8 cellular contexts compared by ENCODE assay signal in genomic region chr2:19346983-19347618, GRCh38. TPM values are rescaled to one million over a fixed set of nuclear protein-coding genes. Genes with fewer than 3 reads are reported as not detected.
DNase-seq lines count a peak whose midpoint lies in the region; ATAC-seq and TF ChIP-seq lines count a peak whose summit lies in the region.

No MANE protein-coding gene starts in this region.

- intact Hi-C loops in Panc1 (cut with micrococcal nuclease; ENCODE audit: unreplicated experiment): no loop called here

- no peaks in the 10 kb centered on the region for H3K27me3 ChIP-seq in Panc1 (ENCODE audit: control insufficient read depth, insufficient read depth, low read length)
- no peaks in the 10 kb centered on the region for H3K27me3 ChIP-seq in skeletal muscle satellite cell (ENCODE audit: control insufficient read depth, insufficient read depth, low read length)

- peak overlapping the region; percentile 96 for H3K9ac ChIP-seq in skeletal muscle satellite cell (ENCODE audit: low read depth, low read length)

- H3K4me2 ChIP-seq in skeletal muscle satellite cell (ENCODE audit: low read length): peak overlapping the region; percentile 83

- H3K36me3 ChIP-seq in Panc1 (ENCODE audit: control insufficient read depth, insufficient read depth, low read length): peaks cover 4% of the 10 kb centered on the region; the same call in 1 of the 2 replicates
- H3K36me3 ChIP-seq in skeletal muscle satellite cell (ENCODE audit: insufficient read depth, low read length): peaks cover 10% of the 10 kb centered on the region

- no peaks in the 10 kb centered on the region; the same call in 1 of the 2 replicates for H3K4me1 ChIP-seq in Panc1 (ENCODE audit: control insufficient read depth, insufficient read depth, low read length)
- peaks cover 6% of the 10 kb centered on the region for H3K4me1 ChIP-seq in skeletal muscle satellite cell (ENCODE audit: control insufficient read depth, insufficient read depth, low read length)

- ATAC-seq in GM18511 (IDR thresholded peaks at IDR 0.05; ENCODE audit: unreplicated experiment) (peak; percentile 15), HG02588 (IDR thresholded peaks at IDR 0.05; ENCODE audit: unreplicated experiment) (peak; percentile 6), Panc1 (no peak), HG03097 (IDR thresholded peaks at IDR 0.05; ENCODE audit: low FRiP score, unreplicated experiment) (no peak)

- in situ Hi-C loops in Panc1 (cut with HindIII; ENCODE audit: low pct_unique_long_range_greater_than_20kb, low sequenced_read_pairs): no loop called here

- no TSS peak for BruUV-seq in Panc1 (replicated peaks; lab: Mats Ljungman, UMichigan)

- H3K9me3 ChIP-seq in Panc1 (ENCODE audit: control insufficient read depth, insufficient read depth, low read depth, low read length) (no peaks in the 10 kb centered on the region), skeletal muscle satellite cell (replicated peaks; ENCODE audit: low read length) (no peaks in the 10 kb centered on the region)

- peak overlapping the region; percentile 97 for H3K27ac ChIP-seq in Panc1 (ENCODE audit: low read length)

- CTCF ChIA-PET in Panc1 (lab: Charles Lee): no interaction called here

- POLR2A ChIA-PET in Panc1 (lab: Charles Lee): interaction anchor here (0.6 kb wide), 1 partner anchor 42 kb away, joined by 4 read pairs; no protein-coding TSS in a partner anchor

- no peak for TF ChIP-seq CTCF in Panc1 (IDR thresholded peaks at IDR 0.05)
- TF ChIP-seq CTCF in fibroblast of mammary gland (conservative IDR thresholded peaks at IDR 0.05; ENCODE audit: control insufficient read depth, insufficient read depth, low read depth, low read length): no peak

- peak overlapping the region; percentile 79 to 96 for H3K4me3 ChIP-seq in Panc1 (ENCODE audit: low read depth in 2 of 2, low read length in 2 of 2)
- H3K4me3 ChIP-seq in fibroblast of mammary gland (ENCODE audit: control insufficient read depth, low read depth, low read length): peak overlapping the region; percentile 75
- H3K4me3 ChIP-seq in skeletal muscle satellite cell (ENCODE audit: low read length): peak overlapping the region; percentile 86

- no peak for DNase-seq in Panc1 (ENCODE audit: low read depth, low spot score)
- DNase-seq in fibroblast of mammary gland (ENCODE audit: low read depth): no peak
- DNase-seq in NCI-H526 (lab: John Stamatoyannopoulos, UW): no peak
- DNase-seq in stimulated activated CD4-positive, alpha-beta T cell treated with anti-CD3 and anti-CD28 coated beads, Interleukin-4, amount 100 ng/mL, for 4 hours: no peak

RNA-seq across cellular contexts. Expression of gene OSR1, which starts 11.3 kb away (rescaled TPM):
- 4.4 TPM for total RNA-seq in Panc1 (2021; ENCODE audit: unreplicated experiment)
- 5.1 TPM for polyA plus RNA-seq in Panc1 (2012; ENCODE audit: insufficient read length)
- total RNA-seq in skeletal muscle satellite cell (2012; rRNA removed): 7.9 and 24.7 TPM in 2 replicates

Comparison
In these comparisons a context has a peak if more than half of its experiments do, and no peak if none do; other contexts are left out.
1. ATAC-seq: peak in GM18511 (single experiment) and HG02588 (single experiment); none in Panc1 (single experiment) and HG03097 (single experiment).
2. Peak in every context shown above with its lines, with median percentiles within 50 percentile points of each other: H3K4me3 ChIP-seq.